8 cellular contexts compared by ENCODE assay signal in genomic region chr14:100065161-100065871, GRCh38. TPM values are rescaled to one million over a fixed set of nuclear protein-coding genes. Genes with fewer than 3 reads are reported as not detected.
DNase-seq lines count a peak whose midpoint lies in the region; ATAC-seq and TF ChIP-seq lines count a peak whose summit lies in the region.

Gene EVL (plus strand): TSS chr14:100065422. CDS start chr14:100065501, 79 bp downstream.

- peak within 1 kb of the TSS; percentile 9 for H3K4me3 ChIP-seq in mucosa of descending colon

- ATAC-seq in HG03108 (IDR thresholded peaks at IDR 0.05; ENCODE audit: unreplicated experiment) (peak; percentile 42), mucosa of descending colon (peak; percentile 73)
- peak; percentile 82 for ATAC-seq in stimulated activated memory B cell treated with anti-CD40 and anti-IgM and Interleukin-4, amounts not matched to agents 10 μg/mL and 1 μg/mL and 100 μg/mL, for 72 hours

- H3K27ac Mint-ChIP-seq in brain = peak within 1 kb of the TSS in 4 of 5 experiments; percentile 28 to 60 (median 44)
- peak within 1 kb of the TSS; percentile 97 for H3K27ac Mint-ChIP-seq in stimulated activated memory B cell treated with anti-CD40 and anti-IgM and Interleukin-4, amounts not matched to agents 10 μg/mL and 1 μg/mL and 100 μg/mL, for 72 hours

- peaks cover 3% of the 10 kb centered on the region for H3K4me1 ChIP-seq in mucosa of descending colon (ENCODE audit: low read depth)

- no peaks in the 10 kb centered on the region for H3K9me3 ChIP-seq in mucosa of descending colon

- DNase-seq in T-helper 2 cell = peak; percentile 36 to 95 (median 76)
- peak; percentile 58 to 89 (median 70) for DNase-seq in mucosa of descending colon
- no peak for DNase-seq in NCI-H2081 treated with DMSO at 0.1 percent for 48 hours (lab: John Stamatoyannopoulos, UW)
- DNase-seq in NCI-H2107 (lab: John Stamatoyannopoulos, UW) = no peak

- no peaks in the 10 kb centered on the region for H3K36me3 ChIP-seq in mucosa of descending colon (ENCODE audit: low read depth)

- no peak within 1 kb of the TSS for H3K4me3 Mint-ChIP-seq in brain
- H3K4me3 Mint-ChIP-seq in stimulated activated memory B cell treated with anti-CD40 and anti-IgM and Interleukin-4, amounts not matched to agents 10 μg/mL and 1 μg/mL and 100 μg/mL, for 72 hours = peak within 1 kb of the TSS; percentile 84

- intact Hi-C loops in mucosa of descending colon (cut with DNase I, micrococcal nuclease) = no loop called here

- peaks cover 17% of the 10 kb centered on the region for H3K36me3 Mint-ChIP-seq in brain
- peaks cover 13% of the 10 kb centered on the region for H3K36me3 Mint-ChIP-seq in stimulated activated memory B cell treated with anti-CD40 and anti-IgM and Interleukin-4, amounts not matched to agents 10 μg/mL and 1 μg/mL and 100 μg/mL, for 72 hours

- no peak for TF ChIP-seq CTCF in brain (conservative IDR thresholded peaks at IDR 0.05)
- TF ChIP-seq CTCF in mucosa of descending colon (IDR thresholded peaks at IDR 0.05) = no peak

- H3K4me1 Mint-ChIP-seq in brain = peaks cover 56% of the 10 kb centered on the region
- H3K4me1 Mint-ChIP-seq in stimulated activated memory B cell treated with anti-CD40 and anti-IgM and Interleukin-4, amounts not matched to agents 10 μg/mL and 1 μg/mL and 100 μg/mL, for 72 hours = peaks cover 94% of the 10 kb centered on the region

- peaks cover 4% of the 10 kb centered on the region for H3K27me3 Mint-ChIP-seq in brain
- no peaks in the 10 kb centered on the region for H3K27me3 Mint-ChIP-seq in stimulated activated memory B cell treated with anti-CD40 and anti-IgM and Interleukin-4, amounts not matched to agents 10 μg/mL and 1 μg/mL and 100 μg/mL, for 72 hours

- TF ChIP-seq POLR2A in GM19099 (IDR thresholded peaks at IDR 0.05; ENCODE audit: extremely low read depth, insufficient read length, low read depth) = peak; percentile 71

- H3K9me3 Mint-ChIP-seq in brain = peaks cover 0 to 6% (median 5%) of the 10 kb centered on the region in 5 experiments
- no peaks in the 10 kb centered on the region for H3K9me3 Mint-ChIP-seq in stimulated activated memory B cell treated with anti-CD40 and anti-IgM and Interleukin-4, amounts not matched to agents 10 μg/mL and 1 μg/mL and 100 μg/mL, for 72 hours

RNA-seq across cellular contexts. Expression of gene EVL, which starts in this region (rescaled TPM):
- polyA plus RNA-seq in brain (ENCODE audit: insufficient read depth, low read depth, low replicate concordance) = 261 TPM
- total RNA-seq in mucosa of descending colon = 10 to 100 TPM; 32.0 to 42.8 (median 36.0) TPM

Comparison
In these comparisons a context has a peak if more than half of its experiments do, and no peak if none do; other contexts are left out.
1. DNase-seq: peak in T-helper 2 cell (5 of 5) and mucosa of descending colon (3 of 3); none in NCI-H2081 treated with DMSO at 0.1 percent for 48 hours (single experiment) and NCI-H2107 (single experiment).
2. Peak in every context shown above with its lines, with median percentiles within 50 percentile points of each other: ATAC-seq.